ENCODE assay signal across 2 cellular contexts in genomic region chr11:124945826-124946225, GRCh38.
TF ChIP-seq lines count a peak whose summit lies in the region.

No MANE protein-coding gene starts in this region.

TF ChIP-seq in HepG2, 621 proteins besides CTCF, POLR2A, EP300 and RAD21:
- TF ChIP-seq PRDM15 (CRISPR knock-in tag; IDR thresholded peaks at IDR 0.05), result peak; percentile 88
- no peak for TF ChIP-seq RNF2 (conservative IDR thresholded peaks at IDR 0.05; ENCODE audit: low read depth)
TF ChIP-seq in HepG2: peak in this region for 1.

TF ChIP-seq in HEK293T, 16 proteins besides CTCF, POLR2A, EP300 and RAD21:
- no peak for TF ChIP-seq FOXK2 (IDR thresholded peaks at IDR 0.05)
- no peak for TF ChIP-seq ARNT (IDR thresholded peaks at IDR 0.05)
- no peak for TF ChIP-seq HDGF (IDR thresholded peaks at IDR 0.05; ENCODE audit: borderline replicate concordance)
- TF ChIP-seq FOXM1 (IDR thresholded peaks at IDR 0.05; ENCODE audit: borderline replicate concordance), result no peak
- TF ChIP-seq ELF4 (IDR thresholded peaks at IDR 0.05), result no peak
- TF ChIP-seq SP1 (IDR thresholded peaks at IDR 0.05), result no peak
- no peak for TF ChIP-seq LEF1 (IDR thresholded peaks at IDR 0.05; ENCODE audit: borderline replicate concordance)
- TF ChIP-seq NFRKB (IDR thresholded peaks at IDR 0.05), result no peak
- no peak for TF ChIP-seq CTBP1 (IDR thresholded peaks at IDR 0.05; ENCODE audit: borderline replicate concordance)
- no peak for TF ChIP-seq BHLHE40 (IDR thresholded peaks at IDR 0.05; ENCODE audit: borderline replicate concordance)
- no peak for TF ChIP-seq TARDBP (IDR thresholded peaks at IDR 0.05)
